Comparison of ENCODE assay signal across 28 cellular contexts in the genomic region with DNA sequence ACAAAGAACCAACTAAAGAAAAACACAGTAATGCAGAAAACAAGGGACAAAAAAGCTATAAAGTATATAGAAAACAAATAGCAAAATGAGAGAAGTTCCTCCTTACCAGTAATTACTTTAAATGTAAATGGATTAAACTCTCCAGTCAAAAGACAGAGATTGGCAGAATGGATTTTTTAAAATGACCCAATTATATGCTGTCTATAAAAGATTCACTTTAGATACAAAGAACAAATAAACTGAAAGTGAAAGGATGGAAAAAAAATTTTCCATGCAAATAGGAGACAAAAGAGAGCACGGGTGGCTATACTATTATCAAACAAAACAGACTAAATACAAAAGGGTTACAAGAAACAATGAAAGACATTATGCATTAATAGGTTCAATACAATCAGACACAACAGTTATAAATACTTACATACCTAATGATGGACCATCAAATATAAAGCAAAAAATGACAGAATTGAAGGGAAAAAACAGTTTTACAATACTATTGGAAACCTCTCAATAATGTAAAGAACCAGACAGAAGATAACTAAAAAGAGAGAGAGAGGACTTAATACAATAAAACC.
"Had no signal": no experiment of that assay in that cellular context is flagged by ENCODE, and none has a peak within 500 bp of the region (broad histone marks: within the 10 kb centered on the region; RNA-seq: fewer than 3 reads in every experiment).

No MANE protein-coding gene starts in this region.

- DNase-seq: cortex of kidney; effector CD8-positive, alpha-beta T cell; effector memory CD8-positive, alpha-beta T cell; endodermal cell; erythroblast; esophagus squamous epithelium; foreskin fibroblast; foreskin melanocyte; gastrocnemius medialis; glutamatergic neuron; head of caudate nucleus; heart right ventricle; hippocampal formation; left cardiac atrium; left lung; left ventricle myocardium superior; lower lobe of right lung; mesenchymal stem cell; mucosa of descending colon; naive B cell had no signal

- ATAC-seq: effector memory CD8-positive, alpha-beta T cell; esophagus mucosa; gastrocnemius medialis; heart right ventricle; left cardiac atrium; left lung; left ventricle myocardium superior; lower lobe of right lung; mucosa of descending colon had no signal

- H3K4me3 ChIP-seq: esophagus squamous epithelium, gastrocnemius medialis, heart right ventricle, left lung, lower lobe of right lung, mucosa of descending colon had no signal

- H3K4me3 Mint-ChIP-seq: dendritic cell treated with granulocyte-macrophage colony-stimulating factor and Interleukin-4, amounts not matched to agents 40 ng/mL and 50 ng/mL, for 4 days; effector memory CD8-positive, alpha-beta T cell; endodermal cell; mesothelial cell of epicardium had no signal

- FAIRE-seq: colon, endometrium, islet of Langerhans, keratinocyte had no signal

- H3K27me3 ChIP-seq: esophagus squamous epithelium, gastrocnemius medialis, heart right ventricle, left lung had no signal

- H3K36me3 ChIP-seq: gastrocnemius medialis, lower lobe of right lung had no signal

- H3K9me3 ChIP-seq: gastrocnemius medialis, mucosa of descending colon had no signal

- H3K27ac ChIP-seq: epithelial cell of prostate, esophagus squamous epithelium, gastrocnemius medialis, heart right ventricle, left lung, lower lobe of right lung had no signal

- H3K27ac Mint-ChIP-seq: dendritic cell treated with granulocyte-macrophage colony-stimulating factor and Interleukin-4, amounts not matched to agents 40 ng/mL and 50 ng/mL, for 4 days; endodermal cell; mesothelial cell of epicardium had no signal

- H3K4me1 ChIP-seq: esophagus squamous epithelium, gastrocnemius medialis, left lung, lower lobe of right lung had no signal

- H3K27me3 Mint-ChIP-seq: dendritic cell treated with granulocyte-macrophage colony-stimulating factor and Interleukin-4, amounts not matched to agents 40 ng/mL and 50 ng/mL, for 4 days; effector memory CD8-positive, alpha-beta T cell; naive B cell had no signal
